In the genomic region with DNA sequence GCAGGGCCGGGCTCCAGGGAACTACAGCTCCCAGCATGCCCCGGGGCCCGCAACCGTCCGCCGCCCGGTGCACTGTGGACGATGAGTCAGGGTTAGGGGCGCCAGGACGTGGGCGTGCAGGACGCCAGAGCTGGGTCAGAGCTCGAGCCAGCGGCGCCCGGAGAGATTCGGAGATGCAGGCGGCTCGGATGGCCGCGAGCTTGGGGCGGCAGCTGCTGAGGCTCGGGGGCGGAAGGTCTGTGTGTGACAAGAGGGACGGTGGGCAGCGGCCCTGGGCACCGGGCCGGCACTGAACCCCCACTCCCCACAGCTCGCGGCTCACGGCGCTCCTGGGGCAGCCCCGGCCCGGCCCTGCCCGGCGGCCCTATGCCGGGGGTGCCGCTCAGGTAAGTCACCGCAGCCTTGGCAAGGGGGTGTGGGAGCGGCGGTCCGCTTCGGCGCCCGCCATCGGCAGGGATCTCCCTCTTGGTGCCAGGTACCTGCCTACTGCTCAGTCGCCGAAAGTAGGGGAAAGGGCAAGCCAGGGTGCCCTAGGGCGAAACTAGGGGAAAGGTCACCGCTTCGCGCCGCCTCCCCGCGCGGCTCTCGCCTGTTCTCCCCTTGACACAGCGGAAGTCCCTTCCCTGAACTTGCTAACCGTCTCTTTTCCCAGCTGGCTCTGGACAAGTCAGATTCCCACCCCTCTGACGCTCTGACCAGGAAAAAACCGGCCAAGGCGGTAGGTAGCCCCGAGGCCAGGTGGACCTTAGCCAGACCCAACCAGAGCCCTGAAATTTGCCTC, we compare ENCODE assay signal across 8 cellular contexts. TPM values are rescaled to one million over a fixed set of nuclear protein-coding genes. Genes with fewer than 3 reads are reported as not detected.
DNase-seq lines count a peak whose midpoint lies in the region; ATAC-seq, FAIRE-seq and TF ChIP-seq lines count a peak whose summit lies in the region.

ACADVL (plus strand) TSS at position 127 of the 781 bp plus-strand sequence; CDS start at position 174, 47 bp downstream.
DLG4 (minus strand) TSS at position 25 of the 781 bp plus-strand sequence.

- peak; percentile 81 for DNase-seq in BE2C
- DNase-seq in GM19239 (ENCODE audit: insufficient read length, low spot score): peak; percentile 76
- DNase-seq in HTR-8/SVneo (ENCODE audit: insufficient read length, low spot score): peak; percentile 96
- peak; percentile 81 to 91 for DNase-seq in SJSA1 (ENCODE audit: low read depth in 1 of 2, low spot score in 2 of 2)
- DNase-seq in activated naive CD4-positive, alpha-beta T cell treated with Interleukin-2 at 50 U/mL for 16 hours: peak; percentile 80
- peak in 1 of 2 donors; percentile 84 for DNase-seq in foreskin keratinocyte
- DNase-seq in neural progenitor cell (ENCODE audit: low spot score): peak; percentile 90

- peak within 1 kb of the TSS; percentile 92 for H3K4me3 Mint-ChIP-seq in neural progenitor cell

- no peaks in the 10 kb centered on the region for H3K9me3 Mint-ChIP-seq in neural progenitor cell

- no peaks in the 10 kb centered on the region for H3K9me3 ChIP-seq in BE2C
- no peaks in the 10 kb centered on the region for H3K9me3 ChIP-seq in SJSA1 (replicated peaks)
- no peaks in the 10 kb centered on the region for H3K9me3 ChIP-seq in neural progenitor cell (ENCODE audit: low read depth)
- no peaks in the 10 kb centered on the region for H3K9me3 ChIP-seq in subcutaneous abdominal adipose tissue (ENCODE audit: control insufficient read depth in 5 of 5, low read length in 5 of 5)

- peak within 1 kb of the TSS; percentile 72 for H3K4me3 ChIP-seq in BE2C (ENCODE audit: low read depth, low read length)
- H3K4me3 ChIP-seq in SJSA1: peak within 1 kb of the TSS; percentile 90
- H3K4me3 ChIP-seq in neural progenitor cell: peak within 1 kb of the TSS; percentile 94
- H3K4me3 ChIP-seq in subcutaneous abdominal adipose tissue (ENCODE audit: low read depth in 1 of 5, low read length in 5 of 5): peak within 1 kb of the TSS; percentile 79 to 94 (median 89)

- peak within 1 kb of the TSS; percentile 99 for H3K27ac Mint-ChIP-seq in neural progenitor cell

- TF ChIP-seq CTCF in BE2C (IDR thresholded peaks at IDR 0.05; ENCODE audit: low read depth, low read length) (no peak), foreskin keratinocyte (conservative IDR thresholded peaks at IDR 0.05) (no peak), neural progenitor cell (IDR thresholded peaks at IDR 0.05) (no peak)

- H3K4me2 ChIP-seq in neural progenitor cell: peak within 1 kb of the TSS; percentile 85

- H3K79me2 ChIP-seq in neural progenitor cell (ENCODE audit: low read depth): peaks cover 22% of the 10 kb centered on the region

- H3K36me3 Mint-ChIP-seq in neural progenitor cell: peaks cover 20% of the 10 kb centered on the region

- peaks cover 56% of the 10 kb centered on the region for H3K4me1 Mint-ChIP-seq in neural progenitor cell

- peak; percentile 60 for ATAC-seq in foreskin keratinocyte

- peaks cover 14% of the 10 kb centered on the region for H3K36me3 ChIP-seq in BE2C
- H3K36me3 ChIP-seq in SJSA1: peaks cover 51% of the 10 kb centered on the region
- no peaks in the 10 kb centered on the region for H3K36me3 ChIP-seq in neural progenitor cell
- H3K36me3 ChIP-seq in subcutaneous abdominal adipose tissue (ENCODE audit: control insufficient read depth in 5 of 5, insufficient read depth in 5 of 5, low read length in 5 of 5): peaks cover 0 to 40% (median 39%) of the 10 kb centered on the region in 5 donors

- peaks cover 16% of the 10 kb centered on the region for H3K27me3 Mint-ChIP-seq in neural progenitor cell (ENCODE audit: insufficient read depth, low read depth)

- peaks cover 43% of the 10 kb centered on the region for H4K20me1 ChIP-seq in neural progenitor cell (ENCODE audit: low read depth)

- peak within 1 kb of the TSS; percentile 80 for H3K27ac ChIP-seq in SJSA1
- H3K27ac ChIP-seq in foreskin keratinocyte: peak within 1 kb of the TSS; percentile 82
- H3K27ac ChIP-seq in neural progenitor cell: no peak within 1 kb of the TSS
- H3K27ac ChIP-seq in subcutaneous abdominal adipose tissue (ENCODE audit: low read depth, low read length): peak within 1 kb of the TSS; percentile 98

- H3F3A ChIP-seq in neural progenitor cell (ENCODE audit: low read depth): peaks cover 76% of the 10 kb centered on the region

- H3K9ac ChIP-seq in neural progenitor cell: peak within 1 kb of the TSS; percentile 71
- H3K9ac ChIP-seq in subcutaneous abdominal adipose tissue (ENCODE audit: low read length in 5 of 5): peak within 1 kb of the TSS; percentile 93 to 99 (median 98)

- H3K27me3 ChIP-seq in BE2C (no peaks in the 10 kb centered on the region), SJSA1 (replicated peaks) (no peaks in the 10 kb centered on the region), foreskin keratinocyte (no peaks in the 10 kb centered on the region), neural progenitor cell (no peaks in the 10 kb centered on the region), subcutaneous abdominal adipose tissue (ENCODE audit: control insufficient read depth in 5 of 5, insufficient read depth in 4 of 5, low read length in 5 of 5) (peaks cover 0 to 9% (median 4%) of the 10 kb centered on the region in 5 donors)

- peak within 1 kb of the TSS; percentile 59 for H2AFZ ChIP-seq in neural progenitor cell (replicated peaks)

- FAIRE-seq in GM19239 (lab: Jason Lieb, UNC) (peak; percentile 35), HTR-8/SVneo (lab: Jason Lieb, UNC) (peak; percentile 96)

- H3K4me1 ChIP-seq in BE2C (peaks cover 8% of the 10 kb centered on the region; the same call in 1 of the 2 replicates), SJSA1 (replicated peaks) (peaks cover 47% of the 10 kb centered on the region), foreskin keratinocyte (peaks cover 6% of the 10 kb centered on the region), neural progenitor cell (peaks cover 37% of the 10 kb centered on the region), subcutaneous abdominal adipose tissue (ENCODE audit: control insufficient read depth in 5 of 5, insufficient read depth in 5 of 5, low read length in 5 of 5) (peaks cover 12 to 85% (median 68%) of the 10 kb centered on the region in 5 donors)

RNA-seq across cellular contexts. Expression of gene ACADVL, which starts in this region (rescaled TPM):
- 215 TPM for polyA plus RNA-seq in BE2C (2012; ENCODE audit: insufficient read depth, insufficient read length, low read depth)
- 205 and 227 TPM in 2 replicates for total RNA-seq in SJSA1 (2014; rRNA removed; shearing (Covaris generic))
- total RNA-seq in foreskin keratinocyte (232 and 285 TPM in 2 replicates), neural progenitor cell (ENCODE audit: low replicate concordance) (86.7 and 194 TPM in 2 replicates)
- polyA plus RNA-seq in foreskin keratinocyte: 223 and 266 TPM in 2 replicates

RNA-seq across cellular contexts. Expression of gene DLG4, which starts in this region (rescaled TPM):
- polyA plus RNA-seq in BE2C (2012; ENCODE audit: insufficient read depth, insufficient read length, low read depth): 36.5 TPM
- total RNA-seq in SJSA1 (2014; rRNA removed; shearing (Covaris generic)): 8.9 and 9.3 TPM in 2 replicates
- total RNA-seq in foreskin keratinocyte (7.3 and 7.7 TPM in 2 replicates), neural progenitor cell (ENCODE audit: low replicate concordance) (23.5 and 50.5 TPM in 2 replicates)
- 6.2 and 6.4 TPM in 2 replicates for polyA plus RNA-seq in foreskin keratinocyte
